In genomic region chr13:51921790-51922740, GRCh38 we compare ENCODE assay signal across 1 cellular context.
A peak's percentile ranks its signal among the peaks of the same experiment; 100 is the strongest.
TF ChIP-seq lines count a peak whose summit lies in the region.

No MANE protein-coding gene starts in this region.

TF ChIP-seq in K562, 482 proteins besides CTCF, POLR2A, EP300 and RAD21 (continued from another document and continues in another):
- TF ChIP-seq MGA (IDR thresholded peaks at IDR 0.05) (peak; percentile 74), MEF2D (tag; conservative IDR thresholded peaks at IDR 0.05; ENCODE audit: low read depth) (0 out of 2 replicates have a peak, but pooled peaks have one; percentile 23), TRIM25 (IDR thresholded peaks at IDR 0.05; ENCODE audit: borderline replicate concordance) (no peak), ZNF449 (CRISPR knock-in tag; IDR thresholded peaks at IDR 0.05) (no peak), KLF10 (CRISPR knock-in tag; IDR thresholded peaks at IDR 0.05) (no peak), ATF1 (CRISPR knock-in tag; IDR thresholded peaks at IDR 0.05) (no peak), ATF1 (tag; IDR thresholded peaks at IDR 0.05) (peak; percentile 70), REST (CRISPR knock-in tag; IDR thresholded peaks at IDR 0.05; ENCODE audit: low read depth) (no peak), IRF9 (tag; IDR thresholded peaks at IDR 0.05) (no peak), DACH1 (IDR thresholded peaks at IDR 0.05; ENCODE audit: partially characterized antibody) (no peak), DIDO1 (tag; IDR thresholded peaks at IDR 0.05; ENCODE audit: low read depth) (no peak), MTF1 (CRISPR knock-in tag; IDR thresholded peaks at IDR 0.05; ENCODE audit: borderline replicate concordance) (no peak), LARP7 (IDR thresholded peaks at IDR 0.05) (no peak), HMBOX1 (IDR thresholded peaks at IDR 0.05) (peak; percentile 61; the same call in 1 of the 2 replicates), ZNF124 (CRISPR knock-in tag; IDR thresholded peaks at IDR 0.05) (no peak), CREM (IDR thresholded peaks at IDR 0.05; ENCODE audit: low read depth) (peak; percentile 71; the same call in 1 of the 2 replicates), ZNF695 (CRISPR knock-in tag; IDR thresholded peaks at IDR 0.05) (no peak), TAF9B (IDR thresholded peaks at IDR 0.05; ENCODE audit: partially characterized antibody) (no peak), RBBP5 (IDR thresholded peaks at IDR 0.05; ENCODE audit: borderline replicate concordance, insufficient read depth, low read length, poor library complexity, severe bottlenecking) (no peak), FOXA3 (CRISPR knock-in tag; conservative IDR thresholded peaks at IDR 0.05 in 1 of 2, IDR thresholded peaks at IDR 0.05 in 1 of 2) (0 out of 4 replicates have a peak, but pooled peaks of 1 of the 2 experiments have one; percentile 17), HNRNPLL (IDR thresholded peaks at IDR 0.05; ENCODE audit: low read depth, low read length, poor library complexity, severe bottlenecking) (no peak), PHF20 (IDR thresholded peaks at IDR 0.05; ENCODE audit: partially characterized antibody) (no peak), MECOM (CRISPR knock-in tag; IDR thresholded peaks at IDR 0.05) (peak; percentile 65), ZKSCAN1 (IDR thresholded peaks at IDR 0.05; ENCODE audit: low read depth, low read length) (no peak), AFF1 (IDR thresholded peaks at IDR 0.05; ENCODE audit: low read depth in 1 of 2, partially characterized antibody in 2 of 2) (peak in 1 of 2 experiments; percentile 49), ZNF311 (CRISPR knock-in tag; IDR thresholded peaks at IDR 0.05) (no peak), ZNF778 (CRISPR knock-in tag; IDR thresholded peaks at IDR 0.05) (no peak), ZNF140 (CRISPR knock-in tag; IDR thresholded peaks at IDR 0.05) (no peak), STAG1 (CRISPR knock-in tag; IDR thresholded peaks at IDR 0.05; ENCODE audit: borderline replicate concordance) (no peak), BRD4 (IDR thresholded peaks at IDR 0.05) (no peak)
